Comparison of ENCODE assay signal across 29 cellular contexts in the genomic region with DNA sequence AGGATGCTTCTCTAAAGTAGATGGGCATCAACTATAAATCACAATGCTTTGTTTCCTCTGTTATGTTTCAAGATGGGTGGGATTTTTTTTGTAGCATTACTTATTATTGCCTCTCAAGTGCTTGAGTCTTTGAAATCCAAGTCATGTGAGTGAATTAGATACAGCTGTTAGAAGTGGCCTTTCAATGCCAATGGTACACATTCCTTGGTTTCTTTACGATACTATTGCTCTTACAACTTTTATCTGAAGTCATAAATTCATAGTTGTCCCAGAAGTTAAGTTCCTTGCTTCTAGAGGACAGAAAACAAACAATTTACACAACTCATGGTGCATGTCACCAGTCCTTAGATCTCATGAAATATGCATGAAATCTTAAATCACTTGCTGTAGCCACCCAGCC. TPM values are rescaled to one million over a fixed set of nuclear protein-coding genes. Genes with fewer than 3 reads are reported as not detected.
"Had no signal": no experiment of that assay in that cellular context is flagged by ENCODE, and none has a peak within 500 bp of the region (broad histone marks: within the 10 kb centered on the region; RNA-seq: fewer than 3 reads in every experiment).

No MANE protein-coding gene starts in this region.

- H3K9me3 Mint-ChIP-seq: mesothelial cell of epicardium; stimulated activated memory B cell treated with anti-CD40 and anti-IgM and Interleukin-4, amounts not matched to agents 10 μg/mL and 1 μg/mL and 100 μg/mL, for 72 hours had no signal

- H3K36me3 ChIP-seq: left ventricle myocardium inferior, ovary, right atrium auricular region, right lobe of liver, stomach, thyroid gland, transverse colon, upper lobe of left lung, vagina had no signal

- H3K4me3 ChIP-seq: left ventricle myocardium inferior, lung, ovary, right atrium auricular region, right lobe of liver, smooth muscle cell, stomach, testis, thyroid gland, transverse colon, upper lobe of left lung, vagina had no signal

- H3K4me1 ChIP-seq: left ventricle myocardium inferior, right atrium auricular region, stomach, testis, thyroid gland, upper lobe of left lung, vagina had no signal

- H3K4me1 Mint-ChIP-seq: immature natural killer cell; mesothelial cell of epicardium; naive thymus-derived CD4-positive, alpha-beta T cell; stimulated activated memory B cell treated with anti-CD40 and anti-IgM and Interleukin-4, amounts not matched to agents 10 μg/mL and 1 μg/mL and 100 μg/mL, for 72 hours had no signal

- H3K27ac ChIP-seq: left ventricle myocardium inferior, ovary, right atrium auricular region, right lobe of liver, stomach, testis, thyroid gland, upper lobe of left lung, vagina had no signal

- H3K27me3 Mint-ChIP-seq: natural killer cell treated with Interleukin-12 subunit alpha and Interleukin-12 subunit beta and Interleukin-15 and Interleukin-18, amount 100 ng/mL, for 72 hours; progenitor cell of endocrine pancreas; stimulated activated memory B cell treated with anti-CD40 and anti-IgM and Interleukin-4, amounts not matched to agents 10 μg/mL and 1 μg/mL and 100 μg/mL, for 72 hours had no signal

- H3K4me2 ChIP-seq: smooth muscle cell had no signal

- DNase-seq: immature natural killer cell; kidney; left ventricle myocardium inferior; mesendoderm; naive thymus-derived CD4-positive, alpha-beta T cell; ovary; right lobe of liver; stimulated activated CD4-positive, alpha-beta T cell treated with anti-CD3 and anti-CD28 coated beads, Interleukin-1b, Interleukin-23, amount 100 ng/mL, for 48 hours; stimulated activated CD4-positive, alpha-beta T cell treated with anti-CD3 and anti-CD28 coated beads, Interleukin-2, amount 100 ng/mL, for 48 hours; stimulated activated CD4-positive, alpha-beta T cell treated with anti-CD3 and anti-CD28 coated beads, Interleukin-4, amount 100 ng/mL, for 4 hours; stimulated activated CD8-positive, alpha-beta memory T cell treated with anti-CD3 and anti-CD28 coated beads, Interleukin-4, amount 100 ng/mL, for 48 hours; stimulated activated naive CD8-positive, alpha-beta T cell treated with anti-CD3 and anti-CD28 coated beads, Interleukin-15, Interleukin-2, amounts not matched to agents 100 U/mL and 50 U/mL, for 24 hours; stomach; testis; thyroid gland; transverse colon; upper lobe of left lung had no signal

- ATAC-seq: naive thymus-derived CD4-positive, alpha-beta T cell; natural killer cell treated with Interleukin-12 subunit alpha and Interleukin-12 subunit beta and Interleukin-15 and Interleukin-18, amount 100 ng/mL, for 72 hours; right lobe of liver; stimulated activated memory B cell treated with anti-CD40 and anti-IgM and Interleukin-4, amounts not matched to agents 10 μg/mL and 1 μg/mL and 100 μg/mL, for 72 hours; stimulated activated naive CD8-positive, alpha-beta T cell treated with anti-CD3 and anti-CD28 coated beads, Interleukin-15, Interleukin-2, amounts not matched to agents 100 U/mL and 50 U/mL, for 24 hours had no signal

- H3K9me3 ChIP-seq: left ventricle myocardium inferior, ovary, right atrium auricular region, right lobe of liver, stomach, testis, thyroid gland, transverse colon, upper lobe of left lung, vagina had no signal

- H3K27ac Mint-ChIP-seq: immature natural killer cell; mesothelial cell of epicardium; naive thymus-derived CD4-positive, alpha-beta T cell; natural killer cell treated with Interleukin-12 subunit alpha and Interleukin-12 subunit beta and Interleukin-15 and Interleukin-18, amount 100 ng/mL, for 72 hours; progenitor cell of endocrine pancreas; stimulated activated memory B cell treated with anti-CD40 and anti-IgM and Interleukin-4, amounts not matched to agents 10 μg/mL and 1 μg/mL and 100 μg/mL, for 72 hours had no signal

- H3K27me3 ChIP-seq: ovary, right atrium auricular region, right lobe of liver, stomach, testis, thyroid gland, transverse colon, upper lobe of left lung, vagina had no signal

- H3K36me3 Mint-ChIP-seq: immature natural killer cell; mesothelial cell of epicardium; naive thymus-derived CD4-positive, alpha-beta T cell; natural killer cell treated with Interleukin-12 subunit alpha and Interleukin-12 subunit beta and Interleukin-15 and Interleukin-18, amount 100 ng/mL, for 72 hours; stimulated activated memory B cell treated with anti-CD40 and anti-IgM and Interleukin-4, amounts not matched to agents 10 μg/mL and 1 μg/mL and 100 μg/mL, for 72 hours had no signal

- H3K4me3 Mint-ChIP-seq: immature natural killer cell; mesothelial cell of epicardium; naive thymus-derived CD4-positive, alpha-beta T cell; natural killer cell treated with Interleukin-12 subunit alpha and Interleukin-12 subunit beta and Interleukin-15 and Interleukin-18, amount 100 ng/mL, for 72 hours; stimulated activated memory B cell treated with anti-CD40 and anti-IgM and Interleukin-4, amounts not matched to agents 10 μg/mL and 1 μg/mL and 100 μg/mL, for 72 hours had no signal

RNA-seq across cellular contexts. Expression of a gene that starts 15.5 kb away (rescaled TPM):
- total RNA-seq: mononuclear cell; myocyte; naive thymus-derived CD4-positive, alpha-beta T cell; natural killer cell treated with Interleukin-12 subunit alpha and Interleukin-12 subunit beta and Interleukin-15 and Interleukin-18, amount 100 ng/mL, for 72 hours; pulmonary artery endothelial cell; skeletal muscle tissue; thyroid gland; vagina had no signal
